Comparison of ENCODE assay signal across 8 cellular contexts in genomic region chr9:97038551-97038908, GRCh38. TPM values are rescaled to one million over a fixed set of nuclear protein-coding genes. Genes with fewer than 3 reads are reported as not detected.
A peak's percentile ranks its signal among the peaks of the same experiment; 100 is the strongest.
DNase-seq lines count a peak whose midpoint lies in the region; ATAC-seq and TF ChIP-seq lines count a peak whose summit lies in the region.

No MANE protein-coding gene starts in this region.

- ATAC-seq in CD8-positive, alpha-beta T cell, result no peak
- ATAC-seq in HG02678 (IDR thresholded peaks at IDR 0.05; ENCODE audit: unreplicated experiment), result no peak

- H3K4me1 ChIP-seq in CD8-positive, alpha-beta T cell (ENCODE audit: insufficient read depth, low read length), result peaks cover 11% of the 10 kb centered on the region
- peaks cover 9% of the 10 kb centered on the region; the same call in 1 of the 2 replicates for H3K4me1 ChIP-seq in HUES48 (ENCODE audit: control insufficient read depth, insufficient read depth, low read length)
- H3K4me1 ChIP-seq in duodenal mucosa (ENCODE audit: control insufficient read depth in 1 of 2, insufficient read depth in 2 of 2, low read length in 2 of 2), result peaks cover 0 to 4% of the 10 kb centered on the region in 2 donors

- peaks cover under 1% of the 10 kb centered on the region for H3K9me3 Mint-ChIP-seq in CD8-positive, alpha-beta T cell
- no peaks in the 10 kb centered on the region for H3K9me3 Mint-ChIP-seq in neural crest cell

- H3K27ac ChIP-seq in CD8-positive, alpha-beta T cell (ENCODE audit: low read depth, low read length), result no peak overlapping the region
- peak overlapping the region; percentile 72 for H3K27ac ChIP-seq in HUES48 (ENCODE audit: low read depth, low read length)
- no peak overlapping the region for H3K27ac ChIP-seq in duodenal mucosa (ENCODE audit: low read depth, low read length)

- CTCF ChIA-PET in CD8-positive, alpha-beta T cell (lab: Charles Lee), result no interaction called here

- POLR2A ChIA-PET in CD8-positive, alpha-beta T cell (lab: Charles Lee), result no interaction called here

- H3K27me3 ChIP-seq in CD8-positive, alpha-beta T cell (ENCODE audit: insufficient read depth, low read length), result peaks cover 4% of the 10 kb centered on the region
- H3K27me3 ChIP-seq in HUES48 (ENCODE audit: control insufficient read depth, insufficient read depth, low read length), result peaks cover 13% of the 10 kb centered on the region
- H3K27me3 ChIP-seq in duodenal mucosa (ENCODE audit: control insufficient read depth in 1 of 2, insufficient read depth in 2 of 2, low read length in 2 of 2), result peaks cover 11% of the 10 kb centered on the region in 2 donors

- DNase-seq in CD8-positive, alpha-beta T cell, result no peak
- DNase-seq in neural crest cell (ENCODE audit: low read depth, low spot score), result no peak
- no peak for DNase-seq in SIG-M5 treated with dmso at 0.1 percent for 504 hours (lab: John Stamatoyannopoulos, UW; ENCODE audit: unreplicated experiment)
- DNase-seq in posterior cingulate gyrus, result no peak
- no peak for DNase-seq in NCI-H1436 treated with DMSO at 0.1 percent for 48 hours (lab: John Stamatoyannopoulos, UW)

- no peak overlapping the region for H3K27ac Mint-ChIP-seq in CD8-positive, alpha-beta T cell
- H3K27ac Mint-ChIP-seq in neural crest cell (ENCODE audit: unreplicated experiment), result no peak overlapping the region

- H3K4me1 Mint-ChIP-seq in CD8-positive, alpha-beta T cell (ENCODE audit: low read depth), result peaks cover 7% of the 10 kb centered on the region
- H3K4me1 Mint-ChIP-seq in neural crest cell, result peaks cover 7% of the 10 kb centered on the region

- no peak for TF ChIP-seq CTCF in CD8-positive, alpha-beta T cell (IDR thresholded peaks at IDR 0.05)
- TF ChIP-seq CTCF in neural crest cell (conservative IDR thresholded peaks at IDR 0.05), result no peak

- no peaks in the 10 kb centered on the region for H3K36me3 ChIP-seq in CD8-positive, alpha-beta T cell (ENCODE audit: insufficient read depth, low read length)
- H3K36me3 ChIP-seq in HUES48 (ENCODE audit: control insufficient read depth, insufficient read depth, low read length) (peaks cover 43% of the 10 kb centered on the region), duodenal mucosa (ENCODE audit: control insufficient read depth in 1 of 2, insufficient read depth in 2 of 2, low read length in 2 of 2) (no peaks in the 10 kb centered on the region)

- no peaks in the 10 kb centered on the region for H3K9me3 ChIP-seq in CD8-positive, alpha-beta T cell (ENCODE audit: low read length)
- H3K9me3 ChIP-seq in HUES48 (ENCODE audit: control insufficient read depth, insufficient read depth, low read length) (no peaks in the 10 kb centered on the region), duodenal mucosa (ENCODE audit: control insufficient read depth in 1 of 2, low read length in 2 of 2) (no peaks in the 10 kb centered on the region)

- H3K4me3 ChIP-seq in CD8-positive, alpha-beta T cell (ENCODE audit: low read depth, low read length), result peak overlapping the region; percentile 55
- H3K4me3 ChIP-seq in HUES48 (ENCODE audit: low read depth, low read length) (peak overlapping the region; percentile 69), duodenal mucosa (ENCODE audit: low read depth in 1 of 2, low read length in 2 of 2) (peak overlapping the region; percentile 72 to 81)

- peak overlapping the region; percentile 33 for H3K4me3 Mint-ChIP-seq in CD8-positive, alpha-beta T cell
- H3K4me3 Mint-ChIP-seq in neural crest cell, result peak overlapping the region; percentile 94

- no peaks in the 10 kb centered on the region for H3K36me3 Mint-ChIP-seq in CD8-positive, alpha-beta T cell
- H3K36me3 Mint-ChIP-seq in neural crest cell (ENCODE audit: low read depth), result peaks cover 2% of the 10 kb centered on the region

- intact Hi-C loops in CD8-positive, alpha-beta T cell (cut with DNase I, micrococcal nuclease), result no loop called here
- intact Hi-C loops in posterior cingulate gyrus (cut with DNase I), result no loop called here

- H3K27me3 Mint-ChIP-seq in CD8-positive, alpha-beta T cell (ENCODE audit: low read depth), result peaks cover 54% of the 10 kb centered on the region
- H3K27me3 Mint-ChIP-seq in neural crest cell (ENCODE audit: low read depth), result peaks cover 41% of the 10 kb centered on the region

- H3K9ac ChIP-seq in HUES48 (ENCODE audit: low read depth, low read length) (peak overlapping the region; percentile 51; the same call in 1 of the 2 replicates), duodenal mucosa (ENCODE audit: low read depth in 1 of 2, low read length in 2 of 2) (no peak overlapping the region)

RNA-seq across cellular contexts. Expression of gene CTSV, which starts 0.4 kb away (rescaled TPM):
- under 1 TPM in 1 of 2 experiments, not detected in 1; 0.22 TPM for total RNA-seq in CD8-positive, alpha-beta T cell
- total RNA-seq in neural crest cell, result 5.7 and 7.2 TPM in 2 replicates
